In the genomic region with DNA sequence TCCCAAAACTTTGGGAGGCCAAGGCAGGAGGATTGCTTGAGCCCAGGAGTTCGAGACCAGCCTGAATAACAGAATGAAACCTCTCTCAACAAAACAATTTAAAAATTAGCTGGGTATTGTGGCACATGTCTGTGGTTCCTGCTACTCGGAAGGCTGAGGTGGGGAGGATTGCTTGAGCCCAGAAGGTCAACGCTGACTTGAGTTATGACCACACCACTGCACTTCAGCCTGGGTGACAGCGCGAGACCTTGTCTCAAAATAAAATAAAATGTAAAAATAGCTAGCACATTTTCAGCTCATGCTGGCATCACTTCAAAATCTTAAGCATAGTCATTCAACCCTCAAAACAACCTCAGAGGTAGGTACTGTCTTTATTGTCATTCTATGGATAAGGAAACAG, we compare ENCODE assay signal across 19 cellular contexts. TPM values are rescaled to one million over a fixed set of nuclear protein-coding genes. Genes with fewer than 3 reads are reported as not detected.
DNase-seq lines count a peak whose midpoint lies in the region; ATAC-seq lines count a peak whose summit lies in the region.
"Had no signal": no experiment of that assay in that cellular context is flagged by ENCODE, and none has a peak within 500 bp of the region (broad histone marks: within the 10 kb centered on the region; RNA-seq: fewer than 3 reads in every experiment).

No MANE protein-coding gene starts in this region.

- peaks cover 15% of the 10 kb centered on the region; the same call in 1 of the 2 replicates for H3K36me3 ChIP-seq in SK-N-MC (ENCODE audit: insufficient read depth, low read length)
- H3K36me3 ChIP-seq: esophagus squamous epithelium, left ventricle myocardium inferior, ovary, right lobe of liver had no signal

- in situ Hi-C loops in G401 (cut with HindIII; ENCODE audit: low sequenced_read_pairs) = no loop called here

- H3K4me3 ChIP-seq in SK-N-MC = peak overlapping the region; percentile 17; the same call in 1 of the 2 replicates
- H3K4me3 ChIP-seq: esophagus squamous epithelium, left ventricle myocardium inferior, ovary, right lobe of liver had no signal

- H3K4me1 Mint-ChIP-seq in dendritic cell treated with granulocyte-macrophage colony-stimulating factor and Interleukin-4, amounts not matched to agents 40 ng/mL and 50 ng/mL, for 4 days (ENCODE audit: low read depth) = peaks cover 53% of the 10 kb centered on the region

- DNase-seq in activated naive CD4-positive, alpha-beta T cell treated with anti-CD3 and anti-CD28 coated beads, Interleukin-2, amount 50 U/mL, for 72 hours (ENCODE audit: low spot score in 2 of 2) = no peak
- DNase-seq in activated naive CD4-positive, alpha-beta T cell treated with Interleukin-2 at 50 U/mL for 16 hours = no peak
- no peak for DNase-seq in SK-N-MC (ENCODE audit: low read depth, low spot score)
- no peak for DNase-seq in ecto neural progenitor cell (ENCODE audit: low spot score)
- DNase-seq in NCI-H510A treated with DMSO at 0.1 percent for 48 hours (lab: John Stamatoyannopoulos, UW) = no peak
- no peak for DNase-seq in SKM-1 (lab: John Stamatoyannopoulos, UW; ENCODE audit: unreplicated experiment)
- no peak for DNase-seq in G401 (ENCODE audit: low spot score)
- DNase-seq: effector CD8-positive, alpha-beta T cell; esophagus squamous epithelium; Karpas-422; left ventricle myocardium inferior; NCI-H1105 treated with DMSO at 0.1 percent for 48 hours; ovary; right lobe of liver; SIG-M5; stimulated activated CD4-positive, alpha-beta T cell treated with anti-CD3 and anti-CD28 coated beads, Interleukin-2, amount 100 ng/mL, for 24 hours had no signal

- H3K9ac ChIP-seq in SK-N-MC (ENCODE audit: insufficient read length) = no peak overlapping the region

- peak overlapping the region; percentile 50 to 83 for H3K27ac Mint-ChIP-seq in activated naive CD4-positive, alpha-beta T cell treated with anti-CD3 and anti-CD28 coated beads, Interleukin-2, amount 50 U/mL, for 72 hours
- peak overlapping the region; percentile 54 for H3K27ac Mint-ChIP-seq in dendritic cell treated with granulocyte-macrophage colony-stimulating factor and Interleukin-4, amounts not matched to agents 40 ng/mL and 50 ng/mL, for 4 days

- no peaks in the 10 kb centered on the region for H3K27me3 Mint-ChIP-seq in dendritic cell treated with granulocyte-macrophage colony-stimulating factor and Interleukin-4, amounts not matched to agents 40 ng/mL and 50 ng/mL, for 4 days
- H3K27me3 Mint-ChIP-seq: central memory CD8-positive, alpha-beta T cell had no signal

- peaks cover 0 to 2% of the 10 kb centered on the region in 2 donors for H3K36me3 Mint-ChIP-seq in activated naive CD4-positive, alpha-beta T cell treated with anti-CD3 and anti-CD28 coated beads, Interleukin-2, amount 50 U/mL, for 72 hours
- no peaks in the 10 kb centered on the region for H3K36me3 Mint-ChIP-seq in dendritic cell treated with granulocyte-macrophage colony-stimulating factor and Interleukin-4, amounts not matched to agents 40 ng/mL and 50 ng/mL, for 4 days (ENCODE audit: low read depth)

- intact Hi-C loops in dendritic cell treated with granulocyte-macrophage colony-stimulating factor and Interleukin-4, amounts not matched to agents 40 ng/mL and 50 ng/mL, for 4 days (cut with micrococcal nuclease) = loop anchor here (5.0 kb wide), 3 partner anchors 38 to 98 kb away; no protein-coding TSS in a partner anchor

- H3K27ac ChIP-seq in SK-N-MC = no peak overlapping the region
- H3K27ac ChIP-seq: esophagus squamous epithelium, left ventricle myocardium inferior, ovary, right lobe of liver had no signal

- H3K9me3 Mint-ChIP-seq in activated naive CD4-positive, alpha-beta T cell treated with anti-CD3 and anti-CD28 coated beads, Interleukin-2, amount 50 U/mL, for 72 hours = no peaks in the 10 kb centered on the region
- H3K9me3 Mint-ChIP-seq in dendritic cell treated with granulocyte-macrophage colony-stimulating factor and Interleukin-4, amounts not matched to agents 40 ng/mL and 50 ng/mL, for 4 days = no peaks in the 10 kb centered on the region
- H3K9me3 Mint-ChIP-seq: central memory CD8-positive, alpha-beta T cell; T-helper 2 cell treated with Interferon-gamma antibody and Interleukin-4, amounts not matched to agents 5 μg/mL and 100 μg/mL, for 36 hours had no signal

- no peak for ATAC-seq in activated naive CD4-positive, alpha-beta T cell treated with anti-CD3 and anti-CD28 coated beads, Interleukin-2, amount 50 U/mL, for 72 hours

- H3K9me3 ChIP-seq in SK-N-MC (ENCODE audit: low read depth, low read length) = no peaks in the 10 kb centered on the region
- H3K9me3 ChIP-seq: esophagus squamous epithelium, left ventricle myocardium inferior, ovary, right lobe of liver had no signal

- H3K4me3 Mint-ChIP-seq in dendritic cell treated with granulocyte-macrophage colony-stimulating factor and Interleukin-4, amounts not matched to agents 40 ng/mL and 50 ng/mL, for 4 days = no peak overlapping the region

RNA-seq across cellular contexts. Expression of a gene that starts 6.4 kb away (rescaled TPM):
- total RNA-seq in activated naive CD4-positive, alpha-beta T cell treated with anti-CD3 and anti-CD28 coated beads, Interleukin-2, amount 50 U/mL, for 72 hours = 100 to 1,000 TPM in 1 of 2 donors, 10 to 100 TPM in 1; 95.3 to 133 TPM
- 30.5 and 67.8 TPM in 2 replicates for total RNA-seq in G401 (2014; rRNA removed; shearing (Covaris generic))
